ENCODE assay signal across 20 cellular contexts in the genomic region with DNA sequence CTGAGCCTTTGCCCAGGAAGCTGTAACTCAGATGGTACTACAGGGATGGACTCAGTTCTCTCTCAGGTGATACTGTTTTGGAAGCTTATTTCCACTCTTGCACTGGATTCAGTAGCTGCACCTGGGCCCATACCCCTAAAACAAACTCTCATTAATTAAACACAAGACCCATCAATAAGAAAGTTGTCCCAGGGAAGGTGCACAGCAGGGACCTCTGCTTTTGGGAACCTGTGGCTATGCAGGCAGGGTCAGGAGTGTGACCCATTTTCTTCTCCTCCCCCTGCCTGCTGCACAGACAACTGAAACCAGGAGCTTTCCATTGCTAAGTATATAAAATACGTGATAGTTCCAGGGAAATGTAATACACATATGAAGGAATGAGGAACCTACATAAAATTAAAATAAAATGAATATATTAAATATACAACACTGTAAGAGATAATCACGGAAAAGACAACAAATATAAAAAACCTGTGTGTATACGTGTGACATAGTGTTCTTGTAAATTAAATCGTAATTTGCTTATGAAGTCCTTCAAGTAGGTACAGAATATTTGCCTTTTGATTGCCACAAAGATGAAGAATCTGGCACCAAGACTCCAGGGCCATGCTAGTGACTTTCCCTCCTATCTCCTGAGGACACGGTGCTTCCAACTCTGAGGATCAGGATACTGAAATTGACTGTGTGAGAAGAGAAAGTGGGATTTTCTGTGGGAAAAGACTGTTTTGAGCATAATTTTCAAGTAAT.
"Had no signal": no experiment of that assay in that cellular context is flagged by ENCODE, and none has a peak within 500 bp of the region (broad histone marks: within the 10 kb centered on the region; RNA-seq: fewer than 3 reads in every experiment).

No MANE protein-coding gene starts in this region.

- H3K27ac ChIP-seq: gastrocnemius medialis, ovary, psoas muscle, sigmoid colon, tibial nerve, upper lobe of right lung, uterus had no signal

- H3K4me1 ChIP-seq: gastrocnemius medialis, psoas muscle, sigmoid colon, tibial nerve, upper lobe of right lung, uterus had no signal

- H3K4me3 ChIP-seq: gastrocnemius medialis, lung, mucosa of descending colon, ovary, psoas muscle, sigmoid colon, thoracic aorta, tibial nerve, upper lobe of right lung, uterus had no signal

- H3K36me3 Mint-ChIP-seq: memory B cell; naive B cell; stimulated activated memory B cell treated with anti-CD40 and anti-IgM and Interleukin-4, amounts not matched to agents 10 μg/mL and 1 μg/mL and 100 μg/mL, for 72 hours had no signal

- ATAC-seq: effector memory CD8-positive, alpha-beta T cell; gastrocnemius medialis; stimulated activated memory B cell treated with anti-CD40 and anti-IgM and Interleukin-4, amounts not matched to agents 10 μg/mL and 1 μg/mL and 100 μg/mL, for 72 hours; upper lobe of right lung had no signal

- H3K4me3 Mint-ChIP-seq: effector memory CD8-positive, alpha-beta T cell; memory B cell; mesothelial cell of epicardium; naive B cell; stimulated activated memory B cell treated with anti-CD40 and anti-IgM and Interleukin-4, amounts not matched to agents 10 μg/mL and 1 μg/mL and 100 μg/mL, for 72 hours; stimulated activated naive CD8-positive, alpha-beta T cell treated with anti-CD3 and anti-CD28 coated beads, Interleukin-15, Interleukin-2, amounts not matched to agents 100 ng/mL and 50 ng/mL, for 24 hours had no signal

- H3K4me1 Mint-ChIP-seq: memory B cell; mesothelial cell of epicardium; naive B cell; stimulated activated memory B cell treated with anti-CD40 and anti-IgM and Interleukin-4, amounts not matched to agents 10 μg/mL and 1 μg/mL and 100 μg/mL, for 72 hours had no signal

- H3K9me3 Mint-ChIP-seq: effector memory CD8-positive, alpha-beta T cell; memory B cell; naive B cell; stimulated activated memory B cell treated with anti-CD40 and anti-IgM and Interleukin-4, amounts not matched to agents 10 μg/mL and 1 μg/mL and 100 μg/mL, for 72 hours; stimulated activated naive CD8-positive, alpha-beta T cell treated with anti-CD3 and anti-CD28 coated beads, Interleukin-15, Interleukin-2, amounts not matched to agents 100 ng/mL and 50 ng/mL, for 24 hours had no signal

- H3K27ac Mint-ChIP-seq: effector memory CD8-positive, alpha-beta T cell; memory B cell; mesothelial cell of epicardium; stimulated activated memory B cell treated with anti-CD40 and anti-IgM and Interleukin-4, amounts not matched to agents 10 μg/mL and 1 μg/mL and 100 μg/mL, for 72 hours; stimulated activated naive CD8-positive, alpha-beta T cell treated with anti-CD3 and anti-CD28 coated beads, Interleukin-15, Interleukin-2, amounts not matched to agents 100 ng/mL and 50 ng/mL, for 24 hours had no signal

- H3K36me3 ChIP-seq: gastrocnemius medialis, ovary, sigmoid colon, thoracic aorta, tibial nerve, upper lobe of right lung, uterus had no signal

- H3K9me3 ChIP-seq: gastrocnemius medialis, ovary, psoas muscle, sigmoid colon, thoracic aorta, tibial nerve, upper lobe of right lung, uterus had no signal

- DNase-seq: cortex of kidney; effector memory CD8-positive, alpha-beta T cell; foreskin fibroblast; gastrocnemius medialis; mucosa of descending colon; naive B cell; occipital lobe; ovary; sigmoid colon; stimulated activated CD4-positive, alpha-beta T cell treated with anti-CD3 and anti-CD28 coated beads, Interleukin-4, amount 100 ng/mL, for 4 hours; upper lobe of right lung; uterus had no signal

- H3K27me3 ChIP-seq: ovary, tibial nerve, uterus had no signal
